25 cellular contexts compared by ENCODE assay signal in the genomic region with DNA sequence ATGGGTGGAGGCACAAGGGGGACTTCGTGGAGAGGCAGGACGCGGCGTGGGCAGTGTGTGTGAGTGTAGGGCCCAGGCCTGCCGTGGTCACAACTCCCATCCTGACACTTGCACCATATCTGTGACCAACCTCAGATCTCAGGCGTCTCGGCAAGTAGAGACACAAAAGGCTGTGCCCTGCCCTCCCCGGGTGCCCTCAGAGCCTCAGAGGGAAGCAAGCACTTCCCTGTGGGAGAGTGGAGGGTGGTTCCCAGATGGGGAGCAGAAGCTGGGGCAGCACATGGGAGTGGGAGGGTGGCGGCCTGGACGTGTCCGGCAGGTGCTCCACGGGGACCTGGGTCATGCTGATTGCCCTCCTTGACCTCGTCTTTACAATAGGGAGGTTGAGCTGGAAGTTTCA. TPM values are rescaled to one million over a fixed set of nuclear protein-coding genes. Genes with fewer than 3 reads are reported as not detected.
"Had no signal": no experiment of that assay in that cellular context is flagged by ENCODE, and none has a peak within 500 bp of the region (broad histone marks: within the 10 kb centered on the region; RNA-seq: fewer than 3 reads in every experiment).

No MANE protein-coding gene starts in this region.

- H3K9me3 Mint-ChIP-seq: effector memory CD8-positive, alpha-beta T cell; endodermal cell; mesothelial cell of epicardium had no signal

- DNase-seq: dermis blood vessel endothelial cell; effector CD8-positive, alpha-beta T cell; effector memory CD8-positive, alpha-beta T cell; endodermal cell; erythroblast; esophagus squamous epithelium; foreskin fibroblast; foreskin melanocyte; gastrocnemius medialis; hippocampal formation; left cardiac atrium; left ventricle myocardium superior; lower lobe of right lung; mesenchymal stem cell; naive B cell had no signal

- H3K36me3 ChIP-seq: esophagus squamous epithelium, gastrocnemius medialis, heart left ventricle, left lung, lower lobe of right lung had no signal

- H3K9me3 ChIP-seq: esophagus squamous epithelium, gastrocnemius medialis, heart left ventricle, left lung, lower lobe of right lung, mucosa of descending colon had no signal

- ATAC-seq: effector memory CD8-positive, alpha-beta T cell; esophagus mucosa; gastrocnemius medialis; heart left ventricle; left cardiac atrium; left lung; left ventricle myocardium superior; lower lobe of right lung; mucosa of descending colon had no signal

- H3K4me1 Mint-ChIP-seq: mesothelial cell of epicardium, naive B cell had no signal

- H3K27ac ChIP-seq: coronary artery, epithelial cell of prostate, esophagus squamous epithelium, gastrocnemius medialis, heart left ventricle, left lung, lower lobe of right lung had no signal

- H3K4me3 Mint-ChIP-seq: effector memory CD8-positive, alpha-beta T cell; endodermal cell; mesothelial cell of epicardium; naive B cell had no signal

- H3K36me3 Mint-ChIP-seq: mesothelial cell of epicardium, naive B cell had no signal

- H3K4me3 ChIP-seq: coronary artery, esophagus squamous epithelium, gastrocnemius medialis, heart left ventricle, left lung, lower lobe of right lung, mucosa of descending colon had no signal

- H3K27ac Mint-ChIP-seq: effector memory CD8-positive, alpha-beta T cell; endodermal cell; mesothelial cell of epicardium had no signal

- H3K4me1 ChIP-seq: esophagus squamous epithelium, gastrocnemius medialis, heart left ventricle, left lung, lower lobe of right lung had no signal

RNA-seq across cellular contexts. Expression of a gene that starts 20.4 kb away (rescaled TPM):
- total RNA-seq: dermis blood vessel endothelial cell, glomerular endothelial cell, lung microvascular endothelial cell, myocyte had no signal

RNA-seq across cellular contexts. Expression of a gene that starts 59.9 kb away (rescaled TPM):
- total RNA-seq: myocyte had no signal
